Comparison of ENCODE assay signal across 11 cellular contexts in genomic region chr10:78035437-78035836, GRCh38. TPM values are rescaled to one million over a fixed set of nuclear protein-coding genes. Genes with fewer than 3 reads are reported as not detected.
DNase-seq lines count a peak whose midpoint lies in the region; ATAC-seq, FAIRE-seq and TF ChIP-seq lines count a peak whose summit lies in the region.
"Had no signal": no experiment of that assay in that cellular context is flagged by ENCODE, and none has a peak within 500 bp of the region (broad histone marks: within the 10 kb centered on the region; RNA-seq: fewer than 3 reads in every experiment).

No MANE protein-coding gene starts in this region.

- H2AK5ac ChIP-seq in H1 (ENCODE audit: low read depth, low read length): no peak overlapping the region

- H3K36me3 ChIP-seq in OCI-LY3 (replicated peaks; ENCODE audit: low read depth, low read length) (peaks cover 59% of the 10 kb centered on the region), H1 (ENCODE audit: control insufficient read depth in 2 of 4, insufficient read depth in 4 of 4, low read length in 3 of 4) (peaks cover 27 to 62% (median 54%) of the 10 kb centered on the region in 4 experiments)

- ATAC-seq in GM18519 (IDR thresholded peaks at IDR 0.05; ENCODE audit: low FRiP score, unreplicated experiment): no peak
- ATAC-seq in HG02678 (IDR thresholded peaks at IDR 0.05; ENCODE audit: unreplicated experiment): no peak

- no peaks in the 10 kb centered on the region for H3K9me3 Mint-ChIP-seq in osteocyte (ENCODE audit: unreplicated experiment)

- 85% methylated on average over 5 of the region's 5 CpGs; no CpG with 5 or more reads in 1 of the 2 experiments for whole genome bisulfite sequencing in H1 (ENCODE audit: extremely low coverage in 1 of 2, insufficient coverage in 1 of 2, insufficient read length in 1 of 2, insufficient replicate concordance in 2 of 2, low coverage in 1 of 2, low lambda C conversion rate in 2 of 2, missing lambda C conversion rate in 1 of 2), 2 experiments

- no peak for TF ChIP-seq RAD21 in H1 (IDR thresholded peaks at IDR 0.05 in 1 of 2, conservative IDR thresholded peaks at IDR 0.05 in 1 of 2; ENCODE audit: low read depth in 2 of 2, low read length in 2 of 2)

- no peak overlapping the region for H2BK12ac ChIP-seq in H1 (ENCODE audit: low read depth, low read length)

- H3K9ac ChIP-seq in OCI-LY3 (ENCODE audit: low read length): peak overlapping the region; percentile 6; the same call in 1 of the 2 replicates
- H3K9ac ChIP-seq in H1 (replicated peaks in 1 of 4; ENCODE audit: extremely low read depth in 1 of 4, low read depth in 3 of 4, low read length in 3 of 4): peak overlapping the region in 3 of 4 experiments; percentile 40 to 90 (median 46); a peak in 4 of 7 replicates

- TF ChIP-seq EP300 in H1 (IDR thresholded peaks at IDR 0.05; ENCODE audit: borderline replicate concordance in 1 of 2, low read depth in 2 of 2, low read length in 2 of 2): no peak

- H3K56ac ChIP-seq in H1 (replicated peaks; ENCODE audit: insufficient read length, low read depth, low read length): no peak overlapping the region

- H4K5ac ChIP-seq in H1 (ENCODE audit: insufficient read length, low read depth, low read length): no peak overlapping the region

- peaks cover 22% of the 10 kb centered on the region for H3K4me1 ChIP-seq in OCI-LY3 (ENCODE audit: low read length)
- peaks cover 13 to 35% (median 30%) of the 10 kb centered on the region in 4 experiments for H3K4me1 ChIP-seq in H1 (replicated peaks in 1 of 4; ENCODE audit: control insufficient read depth in 3 of 4, insufficient read depth in 4 of 4, low read length in 3 of 4)

- no peak overlapping the region for H3K14ac ChIP-seq in H1 (ENCODE audit: insufficient read length)

- no peak overlapping the region for H3K4ac ChIP-seq in H1 (replicated peaks; ENCODE audit: insufficient read length, low read depth, low read length)

- H3K27ac ChIP-seq in OCI-LY3 (ENCODE audit: low read length): no peak overlapping the region
- no peak overlapping the region for H3K27ac ChIP-seq in H1 (ENCODE audit: low read depth, low read length)

- no peak overlapping the region for H2BK20ac ChIP-seq in H1 (ENCODE audit: low read length)

- H3K4me2 ChIP-seq in OCI-LY3 (ENCODE audit: low read length) (peak overlapping the region; percentile 85), H1 (ENCODE audit: insufficient read depth in 1 of 2, low read depth in 2 of 2, low read length in 2 of 2) (peak overlapping the region; percentile 75 to 89)

- FAIRE-seq in H1 (lab: Jason Lieb, UNC): no peak
- FAIRE-seq: GM12891 had no signal

- H3K79me2 ChIP-seq in OCI-LY3 (ENCODE audit: low read length): peaks cover 66% of the 10 kb centered on the region
- peaks cover 20 to 68% of the 10 kb centered on the region in 2 experiments for H3K79me2 ChIP-seq in H1 (ENCODE audit: control insufficient read depth in 1 of 2, insufficient read depth in 2 of 2, low read length in 2 of 2)

- peaks cover 10% of the 10 kb centered on the region for H3K23me2 ChIP-seq in H1 (ENCODE audit: low read depth, low read length)

- H4K20me1 ChIP-seq in OCI-LY3 (ENCODE audit: insufficient read depth, low read length) (peaks cover 57% of the 10 kb centered on the region), H1 (replicated peaks in 1 of 2; ENCODE audit: control insufficient read depth in 1 of 2, insufficient read depth in 2 of 2, low read length in 2 of 2) (peaks cover 21 to 31% of the 10 kb centered on the region in 2 experiments)

- no peak for TF ChIP-seq POLR2A in H1 (IDR thresholded peaks at IDR 0.05; ENCODE audit: control extremely low read depth in 1 of 2, low read depth in 2 of 2, low read length in 2 of 2)

- H3K27me3 ChIP-seq in OCI-LY3 (ENCODE audit: low read depth, low read length) (no peaks in the 10 kb centered on the region), H1 (replicated peaks in 1 of 4; ENCODE audit: control insufficient read depth in 3 of 4, extremely low read depth in 1 of 4, insufficient read depth in 3 of 4, low read length in 3 of 4) (no peaks in the 10 kb centered on the region; a peak in 2 of 7 replicates)

- no peaks in the 10 kb centered on the region for H3K27me3 Mint-ChIP-seq in osteocyte (ENCODE audit: unreplicated experiment)

- H3K9me3 ChIP-seq in OCI-LY3 (ENCODE audit: insufficient read depth, low read length): no peaks in the 10 kb centered on the region
- no peaks in the 10 kb centered on the region for H3K9me3 ChIP-seq in H1 (ENCODE audit: insufficient read depth in 2 of 2, low read depth in 1 of 2, low read length in 1 of 2)

- POLR2A ChIA-PET in H1 (lab: Charles Lee; ENCODE audit: partially characterized antibody): interaction anchor here (0.8 to 3.0 kb wide), 7 partner anchors 8 to 325 kb away, joined by 3 to 38 read pairs (median 3); no protein-coding TSS in a partner anchor

- no peak overlapping the region for H2BK120ac ChIP-seq in H1 (replicated peaks; ENCODE audit: low read depth, low read length)

- no peak overlapping the region for H2BK5ac ChIP-seq in H1 (ENCODE audit: low read depth, low read length)

- H3K36me3 Mint-ChIP-seq in osteocyte (ENCODE audit: unreplicated experiment): peaks cover 37% of the 10 kb centered on the region

- H3K4me3 Mint-ChIP-seq in osteocyte (ENCODE audit: unreplicated experiment): peak overlapping the region; percentile 85

- H2AFZ ChIP-seq in OCI-LY3 (ENCODE audit: low read depth, low read length) (no peak overlapping the region), H1 (ENCODE audit: low read length) (no peak overlapping the region)

- H3K4me3 ChIP-seq in GM12864 (ENCODE audit: low read depth, low read length) (peak overlapping the region; percentile 96), OCI-LY3 (ENCODE audit: low read length) (peak overlapping the region; percentile 99; the same call in 1 of the 2 replicates), H1 (ENCODE audit: extremely low read depth in 1 of 4, insufficient read depth in 2 of 4, low read depth in 3 of 4, low read length in 4 of 4) (peak overlapping the region; percentile 15 to 95 (median 87); a peak in 5 of 8 replicates)

- no peak overlapping the region for H3K23ac ChIP-seq in H1 (ENCODE audit: insufficient read length)

- TF ChIP-seq CTCF in GM12864 (IDR thresholded peaks at IDR 0.05; ENCODE audit: low read depth, low read length, missing control alignments) (no peak), OCI-LY3 (IDR thresholded peaks at IDR 0.05; ENCODE audit: low read depth, low read length) (no peak), H1 (IDR thresholded peaks at IDR 0.05; ENCODE audit: control extremely low read depth in 1 of 3, insufficient read depth in 1 of 3, low read depth in 1 of 3, low read length in 3 of 3) (no peak), osteocyte (IDR thresholded peaks at IDR 0.05) (no peak)

- H3K79me1 ChIP-seq in H1 (ENCODE audit: low read depth, low read length): peaks cover 4% of the 10 kb centered on the region; the same call in 1 of the 2 replicates

- no peak overlapping the region for H2BK15ac ChIP-seq in H1 (ENCODE audit: low read length)

- no peak overlapping the region for H3K27ac Mint-ChIP-seq in osteocyte (ENCODE audit: unreplicated experiment)

- DNase-seq in GM12864 (ENCODE audit: low read depth) (no peak), H1 (ENCODE audit: low read depth in 1 of 2, low spot score in 2 of 2) (no peak), osteocyte (ENCODE audit: extremely low spot score, unreplicated experiment) (no peak), SKM-1 treated with dmso at 0.1 percent for 144 hours (lab: John Stamatoyannopoulos, UW; ENCODE audit: unreplicated experiment) (no peak), SHP77 treated with DMSO at 0.1 percent for 48 hours (lab: John Stamatoyannopoulos, UW) (no peak)
- DNase-seq: activated CD8-positive, alpha-beta memory T cell treated with anti-CD3 and anti-CD28 coated beads for 24 hours; NK-92 treated with Interleukin-12 subunit alpha and Interleukin-12 subunit beta, amount 100 ng/mL, for 24 hours had no signal

- CTCF ChIA-PET in H1 (lab: Charles Lee; ENCODE audit: partially characterized antibody): interaction anchor here (0.6 to 2.4 kb wide), 3 partner anchors 8 to 15 kb away, joined by 3 to 8 read pairs (median 7); no protein-coding TSS in a partner anchor

- H3K4me1 Mint-ChIP-seq in osteocyte (ENCODE audit: unreplicated experiment): peaks cover 28% of the 10 kb centered on the region

- no peak overlapping the region for H4K8ac ChIP-seq in H1 (ENCODE audit: extremely low read depth, insufficient read depth, low read length)

- H3K18ac ChIP-seq in H1 (ENCODE audit: extremely low read depth, low read length): no peak overlapping the region

- H4K91ac ChIP-seq in H1 (replicated peaks; ENCODE audit: insufficient read length, low read length): no peak overlapping the region

TF ChIP-seq in H1, 55 proteins besides CTCF, POLR2A, EP300 and RAD21 (continues in another document):
- TF ChIP-seq SRF (IDR thresholded peaks at IDR 0.05; ENCODE audit: low read depth, low read length) (no peak), SP4 (IDR thresholded peaks at IDR 0.05; ENCODE audit: low read length) (no peak), GTF2F1 (IDR thresholded peaks at IDR 0.05; ENCODE audit: borderline replicate concordance, low read depth, low read length) (no peak), POLR2AphosphoS5 (IDR thresholded peaks at IDR 0.05; ENCODE audit: low read depth, low read length) (no peak)

RNA-seq across cellular contexts. Expression of gene RPS24, which starts 1.8 kb away (rescaled TPM):
- 2,128 and 2,149 TPM in 2 replicates for total RNA-seq in H1 (2021; fragmentation: NEBNext Ultra II Directional; extraction: Animal tissue kit (Norgen Biotek cat#: 25700))
- 2,240 and 3,943 TPM in 2 replicates for polyA plus RNA-seq in H1 (2011; rRNA removed)
- 4,851 TPM for polyA plus RNA-seq in H1 (2011; cell fraction: cytosol; rRNA removed)
- polyA plus RNA-seq in H1 (2011; cell fraction: nucleus; rRNA removed): 967 TPM
- polyA plus RNA-seq in H1 (2012, experiment 1 of 2): 3,399 to 4,766 TPM (median 3,912 TPM) in 4 replicates
- 2,023 TPM for polyA plus RNA-seq in H1 (2012, experiment 2 of 2)
- polyA plus RNA-seq in H1 (2013, experiment 1 of 2): 5,721 TPM
- 5,662 TPM for polyA plus RNA-seq in H1 (2013, experiment 2 of 2)
- 705 and 1,068 TPM in 2 replicates for polyA minus RNA-seq in H1 (2011; rRNA and poly(A)+ RNA removed)
- 708 TPM for polyA minus RNA-seq in H1 (2011; cell fraction: cytosol; rRNA and poly(A)+ RNA removed)
- polyA minus RNA-seq in H1 (2011; cell fraction: nucleus; rRNA and poly(A)+ RNA removed): 1,078 TPM
- 1,006 and 1,022 TPM in 2 replicates for total RNA-seq in osteocyte

RNA-seq across cellular contexts. Expression of gene POLR3A, which starts 6.1 kb away (rescaled TPM):
- total RNA-seq in H1 (2021; fragmentation: NEBNext Ultra II Directional; extraction: Animal tissue kit (Norgen Biotek cat#: 25700)): 35.8 and 38.6 TPM in 2 replicates
- polyA plus RNA-seq in H1 (2011; rRNA removed): 10.6 and 11.3 TPM in 2 replicates
- polyA plus RNA-seq in H1 (2011; cell fraction: cytosol; rRNA removed): 14.8 TPM
- polyA plus RNA-seq in H1 (2011; cell fraction: nucleus; rRNA removed): 19.1 TPM
- 18.5 to 22.2 TPM (median 21.4 TPM) in 4 replicates for polyA plus RNA-seq in H1 (2012, experiment 1 of 2)
- 6.7 TPM for polyA plus RNA-seq in H1 (2012, experiment 2 of 2)
- polyA plus RNA-seq in H1 (2013, experiment 1 of 2): 16.1 TPM
- 14.6 TPM for polyA plus RNA-seq in H1 (2013, experiment 2 of 2)
- polyA minus RNA-seq in H1 (2011; rRNA and poly(A)+ RNA removed): 49.2 and 56.0 TPM in 2 replicates
- polyA minus RNA-seq in H1 (2011; cell fraction: cytosol; rRNA and poly(A)+ RNA removed): 26.0 TPM
- 51.1 TPM for polyA minus RNA-seq in H1 (2011; cell fraction: nucleus; rRNA and poly(A)+ RNA removed)
- total RNA-seq in osteocyte: 16.6 and 19.5 TPM in 2 replicates
